Comparison of ENCODE assay signal across 16 cellular contexts in genomic region chr3:194960446-194961032, GRCh38.
A peak's percentile ranks its signal among the peaks of the same experiment; 100 is the strongest.
DNase-seq lines count a peak whose midpoint lies in the region; ATAC-seq and TF ChIP-seq lines count a peak whose summit lies in the region.
"Had no signal": no experiment of that assay in that cellular context is flagged by ENCODE, and none has a peak within 500 bp of the region (broad histone marks: within the 10 kb centered on the region; RNA-seq: fewer than 3 reads in every experiment).

No MANE protein-coding gene starts in this region.

- H3K4me3 ChIP-seq in vagina (no peak overlapping the region), adrenal gland (no peak overlapping the region)

- ATAC-seq in left lobe of liver (no peak), GM19023 (IDR thresholded peaks at IDR 0.05; ENCODE audit: unreplicated experiment) (no peak)
- ATAC-seq: CD8-positive, alpha-beta T cell; HepG2 had no signal

- intact Hi-C loops in vagina (cut with DNase I) (no loop called here), adrenal gland (cut with DNase I) (no loop called here)

- H3K27ac ChIP-seq in vagina (no peak overlapping the region), adrenal gland (no peak overlapping the region)
- H3K27ac ChIP-seq: 22Rv1 had no signal

- H3K27me3 ChIP-seq in vagina = no peaks in the 10 kb centered on the region
- no peaks in the 10 kb centered on the region for H3K27me3 ChIP-seq in adrenal gland

- H3K36me3 ChIP-seq in vagina (no peaks in the 10 kb centered on the region), adrenal gland (replicated peaks in 1 of 2) (no peaks in the 10 kb centered on the region)

- DNase-seq in activated CD8-positive, alpha-beta memory T cell treated with anti-CD3 and anti-CD28 coated beads for 24 hours = peak; percentile 28
- DNase-seq in activated CD8-positive, alpha-beta memory T cell treated with anti-CD3 and anti-CD28 coated beads, Interleukin-2, amount 50 U/mL, for 4 hours = no peak
- DNase-seq in left lobe of liver (ENCODE audit: low spot score) = peak; percentile 29
- peak; percentile 4 for DNase-seq in stimulated activated CD8-positive, alpha-beta memory T cell treated with anti-CD3 and anti-CD28 coated beads, Interleukin-4, amount 100 ng/mL, for 48 hours
- peak; percentile 60 to 79 for DNase-seq in vagina (ENCODE audit: extremely low spot score in 2 of 2)
- DNase-seq in COLO668 (lab: John Stamatoyannopoulos, UW; ENCODE audit: unreplicated experiment) = no peak
- DNase-seq in adrenal gland = no peak
- DNase-seq: Caco-2, DND-41, GDM1, HCEC 1CT, HFFc6 had no signal

- H3K9me3 ChIP-seq in vagina (no peaks in the 10 kb centered on the region), adrenal gland (replicated peaks in 1 of 3) (no peaks in the 10 kb centered on the region)
- H3K9me3 ChIP-seq: Caco-2 had no signal

- H3K4me1 ChIP-seq in vagina = no peaks in the 10 kb centered on the region
- H3K4me1 ChIP-seq in adrenal gland (replicated peaks in 1 of 2) = no peaks in the 10 kb centered on the region
- H3K4me1 ChIP-seq: Caco-2 had no signal

- WGBS in adrenal gland, 4 donors = 84 to 90% (median 88%) methylated on average over 14 of the region's 14 CpGs

- no peak for TF ChIP-seq POLR2A in vagina (IDR thresholded peaks at IDR 0.05)
- TF ChIP-seq POLR2A in adrenal gland (IDR thresholded peaks at IDR 0.05) = no peak

- TF ChIP-seq CTCF in vagina (IDR thresholded peaks at IDR 0.05) (no peak), adrenal gland (IDR thresholded peaks at IDR 0.05) (no peak)

Comparison
In these comparisons a context has a peak if more than half of its experiments do, and no peak if none do; other contexts are left out.
1. DNase-seq: peak in activated CD8-positive, alpha-beta memory T cell treated with anti-CD3 and anti-CD28 coated beads for 24 hours (single experiment), left lobe of liver (single experiment), stimulated activated CD8-positive, alpha-beta memory T cell treated with anti-CD3 and anti-CD28 coated beads, Interleukin-4, amount 100 ng/mL, for 48 hours (single experiment) and vagina (2 of 2); none in activated CD8-positive, alpha-beta memory T cell treated with anti-CD3 and anti-CD28 coated beads, Interleukin-2, amount 50 U/mL, for 4 hours (single experiment), COLO668 (single experiment) and adrenal gland (0 of 7).